In genomic region chr3:129278970-129279906, GRCh38 we compare ENCODE assay signal across 8 cellular contexts. TPM values are rescaled to one million over a fixed set of nuclear protein-coding genes. Genes with fewer than 3 reads are reported as not detected.
DNase-seq lines count a peak whose midpoint lies in the region; ATAC-seq and TF ChIP-seq lines count a peak whose summit lies in the region.

No MANE protein-coding gene starts in this region.

- ATAC-seq in HG02870 (IDR thresholded peaks at IDR 0.05; ENCODE audit: unreplicated experiment), result peak; percentile 1
- no peak for ATAC-seq in GM21786 (IDR thresholded peaks at IDR 0.05; ENCODE audit: unreplicated experiment)
- ATAC-seq in HG02623 (IDR thresholded peaks at IDR 0.05; ENCODE audit: unreplicated experiment), result no peak

- no peaks in the 10 kb centered on the region for H3K9me3 ChIP-seq in left ventricle myocardium inferior (replicated peaks)

- DNase-seq in DMS153 (lab: John Stamatoyannopoulos, UW), result peak; percentile 6
- DNase-seq in SHP77 treated with DMSO at 0.1 percent for 48 hours (lab: John Stamatoyannopoulos, UW), result peak; percentile 28
- peak; percentile 34 for DNase-seq in left ventricle myocardium inferior
- DNase-seq in retina, result peak; percentile 80

- H3K36me3 ChIP-seq in left ventricle myocardium inferior, result peaks cover 35% of the 10 kb centered on the region

- peaks cover 49% of the 10 kb centered on the region for H3K4me1 Mint-ChIP-seq in activated naive CD8-positive, alpha-beta T cell (ENCODE audit: low read depth)

- H3K27ac Mint-ChIP-seq in activated naive CD8-positive, alpha-beta T cell, result peak overlapping the region; percentile 98

- no peaks in the 10 kb centered on the region for H3K27me3 Mint-ChIP-seq in activated naive CD8-positive, alpha-beta T cell

- intact Hi-C loops in left ventricle myocardium inferior (cut with micrococcal nuclease), result no loop called here

- no peaks in the 10 kb centered on the region for H3K9me3 Mint-ChIP-seq in activated naive CD8-positive, alpha-beta T cell (ENCODE audit: low read depth)

- peak overlapping the region; percentile 97 for H3K4me3 ChIP-seq in left ventricle myocardium inferior

- no peak for TF ChIP-seq CTCF in left ventricle myocardium inferior (IDR thresholded peaks at IDR 0.05; ENCODE audit: borderline replicate concordance)

- peaks cover 5% of the 10 kb centered on the region for H3K36me3 Mint-ChIP-seq in activated naive CD8-positive, alpha-beta T cell

- peak overlapping the region; percentile 97 for H3K27ac ChIP-seq in left ventricle myocardium inferior (replicated peaks)

- peaks cover 56% of the 10 kb centered on the region for H3K4me1 ChIP-seq in left ventricle myocardium inferior

- H3K27me3 ChIP-seq in left ventricle myocardium inferior (ENCODE audit: low read depth), result no peaks in the 10 kb centered on the region

- peak overlapping the region; percentile 99 for H3K4me3 Mint-ChIP-seq in activated naive CD8-positive, alpha-beta T cell

RNA-seq across cellular contexts. Expression of gene HMCES, which starts 0.6 kb away (rescaled TPM):
- 38.5 TPM for total RNA-seq in left ventricle myocardium inferior

RNA-seq across cellular contexts. Expression of gene COPG1, which starts 29.8 kb away (rescaled TPM):
- 86.1 TPM for total RNA-seq in left ventricle myocardium inferior

Comparison
In these comparisons a context has a peak if more than half of its experiments do, and no peak if none do; other contexts are left out.
1. DNase-seq: peak in every context shown above with its lines; median percentile 80 in retina; 34 in left ventricle myocardium inferior; 28 in SHP77 treated with DMSO at 0.1 percent for 48 hours; 6 in DMS153.